17 cellular contexts compared by ENCODE assay signal in the genomic region with DNA sequence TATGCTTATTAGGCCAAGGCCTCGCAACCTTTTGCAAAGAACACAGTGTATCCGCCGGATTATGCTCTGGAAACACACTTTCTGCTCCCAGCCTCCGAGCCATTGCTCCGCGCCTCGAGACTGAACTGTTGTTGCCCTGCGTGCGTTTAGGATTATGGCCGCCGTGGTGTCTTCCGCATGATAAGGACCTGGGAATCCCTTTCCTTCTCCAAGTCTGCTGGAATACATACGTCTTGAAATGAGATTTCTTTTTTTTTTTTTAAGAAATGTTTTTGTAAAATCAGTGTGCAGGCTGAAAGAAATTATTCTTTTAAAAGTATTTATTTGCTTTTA.
"Had no signal": no experiment of that assay in that cellular context is flagged by ENCODE, and none has a peak within 500 bp of the region (broad histone marks: within the 10 kb centered on the region; RNA-seq: fewer than 3 reads in every experiment).

No MANE protein-coding gene starts in this region.

- H3K36me3 ChIP-seq: MG63 had no signal

- H3K9me3 ChIP-seq: MG63, SK-N-SH had no signal

- H3K9me2 ChIP-seq: SK-N-SH had no signal

- H3K4me3 ChIP-seq: MG63 had no signal

- H3K9ac ChIP-seq: SK-N-SH had no signal

- H3K27ac ChIP-seq: RWPE1 had no signal

- H3K4me2 ChIP-seq: SK-N-SH had no signal

- DNase-seq: IMR-90; Karpas-422; KG1; MG63; NCI-H1092; NCI-H2029 treated with DMSO at 0.1 percent for 48 hours; NCI-H2107; NCI-H2171 treated with DMSO at 0.1 percent for 48 hours; NCI-H446 treated with DMSO at 0.1 percent for 48 hours; NCI-H526; NCI-H82; NK-92 treated with Interleukin-12 subunit alpha and Interleukin-12 subunit beta, amount 100 ng/mL, for 24 hours; PC-3; SHP77; SW 1271 had no signal

- H3K27me3 ChIP-seq: MG63 had no signal
